Comparison of ENCODE assay signal across 6 cellular contexts in the genomic region with DNA sequence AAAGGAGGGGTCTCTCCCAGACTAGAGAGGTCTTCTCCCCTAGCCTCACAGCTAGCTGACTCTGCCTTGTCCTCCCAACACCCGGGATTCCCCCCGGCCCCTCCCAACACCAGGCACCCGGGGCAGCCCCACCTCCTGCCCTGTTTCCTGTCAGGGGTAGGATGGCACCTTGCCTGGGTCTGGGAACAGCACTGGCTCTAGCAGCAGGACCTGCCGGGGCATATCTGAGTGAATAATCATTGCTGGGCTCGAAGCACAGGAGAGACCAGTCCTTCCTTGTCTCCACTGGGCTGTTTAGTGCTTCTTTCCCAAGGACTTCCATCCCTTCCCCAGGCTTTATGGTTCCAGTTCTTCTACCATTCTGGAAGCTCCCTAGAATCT. TPM values are rescaled to one million over a fixed set of nuclear protein-coding genes. Genes with fewer than 3 reads are reported as not detected.
DNase-seq lines count a peak whose midpoint lies in the region; ATAC-seq and TF ChIP-seq lines count a peak whose summit lies in the region.

No MANE protein-coding gene starts in this region.

- ATAC-seq in right cardiac atrium = peak; percentile 57 to 69
- ATAC-seq in HG03521 (IDR thresholded peaks at IDR 0.05; ENCODE audit: unreplicated experiment) = no peak

- no peaks in the 10 kb centered on the region for H3K9me3 ChIP-seq in right cardiac atrium (ENCODE audit: control insufficient read depth, low read length)

- no peaks in the 10 kb centered on the region for H3K27me3 ChIP-seq in right cardiac atrium (ENCODE audit: control insufficient read depth, insufficient read depth)

- H3K27ac ChIP-seq in VCaP (peak overlapping the region; percentile 21), right cardiac atrium (ENCODE audit: low read length) (peak overlapping the region; percentile 81), temporal lobe (ENCODE audit: low read depth, low read length) (peak overlapping the region; percentile 96)

- intact Hi-C loops in right cardiac atrium (cut with DNase I) = no loop called here

- H3K4me3 ChIP-seq in right cardiac atrium (ENCODE audit: low read length) = no peak overlapping the region

- peak; percentile 44 to 75 (median 74) for DNase-seq in right cardiac atrium
- no peak for DNase-seq in stimulated activated CD4-positive, alpha-beta T cell treated with anti-CD3 and anti-CD28 coated beads, Interleukin-2, amount 100 ng/mL, for 24 hours
- DNase-seq in NCI-H2081 (lab: John Stamatoyannopoulos, UW) = no peak

- no peak for TF ChIP-seq CTCF in VCaP (conservative IDR thresholded peaks at IDR 0.05)

- 21% methylated on average over 5 of the region's 5 CpGs for WGBS in right cardiac atrium

- peaks cover 24% of the 10 kb centered on the region for H3K4me1 ChIP-seq in right cardiac atrium (ENCODE audit: control insufficient read depth, insufficient read depth, low read length)

RNA-seq across cellular contexts. Expression of a gene that starts 25.7 kb away (rescaled TPM):
- total RNA-seq in right cardiac atrium = 10 to 100 TPM; 44.5 to 54.7 (median 49.3) TPM
- 31.1 TPM for polyA plus RNA-seq in right cardiac atrium
- 22.9 TPM for total RNA-seq in temporal lobe

RNA-seq across cellular contexts. Expression of a gene that starts 40.5 kb away (rescaled TPM):
- total RNA-seq in right cardiac atrium = 1 to 10 TPM; 2.7 to 3.3 (median 2.8) TPM
- 3.6 TPM for polyA plus RNA-seq in right cardiac atrium
- total RNA-seq in temporal lobe = 3.7 TPM

RNA-seq across cellular contexts. Expression of a gene that starts 44.0 kb away (rescaled TPM):
- total RNA-seq in right cardiac atrium (100 to 1,000 TPM in 1 of 4 donors, 10 to 100 TPM in 3; 57.6 to 106 (median 68.9) TPM), temporal lobe (0.25 TPM)
- 63.6 TPM for polyA plus RNA-seq in right cardiac atrium

RNA-seq across cellular contexts. Expression of a gene that starts 51.9 kb away (rescaled TPM):
- total RNA-seq in right cardiac atrium (10 to 100 TPM; 12.0 to 15.3 (median 13.4) TPM), temporal lobe (7.4 TPM)
- polyA plus RNA-seq in right cardiac atrium = 10.0 TPM

Comparison
In these comparisons a context has a peak if more than half of its experiments do, and no peak if none do; other contexts are left out.
1. H3K27ac ChIP-seq: peak in every context shown above with its lines; median percentile 96 in temporal lobe; 81 in right cardiac atrium; 21 in VCaP.
2. DNase-seq: peak in right cardiac atrium (3 of 3); none in stimulated activated CD4-positive, alpha-beta T cell treated with anti-CD3 and anti-CD28 coated beads, Interleukin-2, amount 100 ng/mL, for 24 hours (0 of 2) and NCI-H2081 (0 of 2).
3. RNA of a gene that starts 44.0 kb away (total RNA-seq): 57.6 to 106 TPM in right cardiac atrium; 0.25 TPM in temporal lobe (single experiment); every median in the first group is over 10 times any median in the second.